ENCODE assay signal across 8 cellular contexts in the genomic region with DNA sequence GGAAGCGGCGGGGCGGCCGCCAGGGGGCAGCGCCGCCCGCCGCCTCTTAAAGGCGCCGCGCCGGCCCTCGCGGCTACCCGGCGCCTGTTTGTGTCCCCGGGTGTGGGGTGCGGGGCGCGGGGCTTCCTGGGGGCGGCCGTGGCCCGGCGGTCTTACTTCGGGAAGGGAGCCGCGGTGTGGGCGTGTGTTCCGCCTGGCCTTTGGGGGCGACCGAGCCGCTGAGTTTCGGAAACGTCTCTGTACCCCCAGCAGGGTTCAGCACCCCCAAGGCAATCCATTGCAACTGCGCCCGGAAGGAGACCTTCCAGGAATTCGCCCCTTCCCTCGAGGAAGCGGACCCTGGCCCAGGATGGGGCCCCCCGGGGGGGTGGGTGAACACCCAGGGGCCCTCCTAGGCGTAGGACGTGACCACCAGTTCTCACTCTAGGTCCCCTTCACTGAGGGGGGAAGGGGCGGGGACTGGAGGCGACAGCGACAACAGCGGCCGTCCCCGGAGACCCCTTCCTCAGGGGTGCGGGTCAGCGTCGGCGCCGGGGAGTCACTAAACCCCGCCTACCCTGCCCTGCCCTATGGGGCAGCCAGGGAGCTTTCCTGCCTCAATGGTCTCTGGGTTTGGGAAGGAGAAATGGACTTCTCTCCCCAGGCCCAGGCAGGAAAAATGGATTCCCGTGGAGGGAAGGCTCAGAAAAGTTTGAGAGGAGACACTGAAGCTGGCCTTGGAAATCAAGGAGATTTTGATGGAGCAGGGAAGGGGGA. TPM values are rescaled to one million over a fixed set of nuclear protein-coding genes. Genes with fewer than 3 reads are reported as not detected.
DNase-seq lines count a peak whose midpoint lies in the region; ATAC-seq, FAIRE-seq and TF ChIP-seq lines count a peak whose summit lies in the region.

ITPK1 (minus strand) TSS at position 6 of the 756 bp plus-strand sequence. CDS start 762 bp downstream, outside the sequence.

- TF ChIP-seq CTCF in breast epithelium (IDR thresholded peaks at IDR 0.05), result peak in 1 of 3 donors; percentile 42

- H3K4me1 ChIP-seq in ES-I3 (ENCODE audit: insufficient read depth, low read length) (peaks cover 3% of the 10 kb centered on the region; the same call in 1 of the 2 replicates), HUES6 (ENCODE audit: control insufficient read depth, insufficient read depth, low read length) (peaks cover 24% of the 10 kb centered on the region), breast epithelium (peaks cover 0 to 12% of the 10 kb centered on the region in 2 donors), small intestine (ENCODE audit: control insufficient read depth in 2 of 2, insufficient read depth in 1 of 2, low read depth in 1 of 2, low read length in 1 of 2) (peaks cover 0 to 4% of the 10 kb centered on the region in 2 donors)

- H3K4me3 ChIP-seq in HUES6 (ENCODE audit: low read depth, low read length) (peak within 1 kb of the TSS; percentile 95), breast epithelium (peak within 1 kb of the TSS; percentile 70 to 91 (median 79)), small intestine (ENCODE audit: low read depth in 1 of 2, low read length in 2 of 2) (peak within 1 kb of the TSS; percentile 82 to 85)

- TF ChIP-seq POLR2A in breast epithelium (IDR thresholded peaks at IDR 0.05), result no peak

- peak within 1 kb of the TSS; percentile 85 for H3K27ac Mint-ChIP-seq in T-helper 2 cell treated with Interferon-gamma antibody and Interleukin-4, amounts not matched to agents 5 μg/mL and 100 μg/mL, for 36 hours

- peak; percentile 66 for DNase-seq in T-helper 2 cell treated with Interferon-gamma antibody and Interleukin-4, amounts not matched to agents 5 μg/mL and 100 μg/mL, for 36 hours (ENCODE audit: low spot score)
- no peak for DNase-seq in breast epithelium (ENCODE audit: low spot score in 2 of 2)
- DNase-seq in iPS-NIHi7 (ENCODE audit: extremely low spot score), result peak; percentile 79
- DNase-seq in small intestine, result peak; percentile 67
- no peak for DNase-seq in DMS114 treated with DMSO at 0.1 percent for 48 hours (lab: John Stamatoyannopoulos, UW; ENCODE audit: unreplicated experiment)

- H3K36me3 Mint-ChIP-seq in T-helper 2 cell treated with Interferon-gamma antibody and Interleukin-4, amounts not matched to agents 5 μg/mL and 100 μg/mL, for 36 hours (ENCODE audit: low read depth), result peaks cover 5% of the 10 kb centered on the region

- peak; percentile 47 for ATAC-seq in GM21423 (IDR thresholded peaks at IDR 0.05; ENCODE audit: unreplicated experiment)

- intact Hi-C loops in breast epithelium (cut with DNase I; ENCODE audit: low total_unique reads), result loop anchor here (10.0 kb wide), 1 partner anchor 161 kb away; no protein-coding TSS in a partner anchor

- peak within 1 kb of the TSS; percentile 88 for H3K4me3 Mint-ChIP-seq in T-helper 2 cell treated with Interferon-gamma antibody and Interleukin-4, amounts not matched to agents 5 μg/mL and 100 μg/mL, for 36 hours

- 0 to 1% (median 1%) methylated on average over 27 to 55 of the region's 55 CpGs for WGBS in small intestine, 3 donors

- H3K4me1 Mint-ChIP-seq in T-helper 2 cell treated with Interferon-gamma antibody and Interleukin-4, amounts not matched to agents 5 μg/mL and 100 μg/mL, for 36 hours (ENCODE audit: low read depth), result peaks cover 24% of the 10 kb centered on the region

- no peak for FAIRE-seq in small intestine (lab: Jason Lieb, UNC)

- H3K9me3 Mint-ChIP-seq in T-helper 2 cell treated with Interferon-gamma antibody and Interleukin-4, amounts not matched to agents 5 μg/mL and 100 μg/mL, for 36 hours, result no peaks in the 10 kb centered on the region

- H3K36me3 ChIP-seq in ES-I3 (ENCODE audit: insufficient read depth, low read length) (no peaks in the 10 kb centered on the region), HUES6 (ENCODE audit: control insufficient read depth, insufficient read depth, low read length) (no peaks in the 10 kb centered on the region), breast epithelium (no peaks in the 10 kb centered on the region), small intestine (ENCODE audit: control insufficient read depth in 2 of 2, insufficient read depth in 2 of 2, low read length in 2 of 2) (no peaks in the 10 kb centered on the region)

- no peaks in the 10 kb centered on the region for H3K27me3 Mint-ChIP-seq in T-helper 2 cell treated with Interferon-gamma antibody and Interleukin-4, amounts not matched to agents 5 μg/mL and 100 μg/mL, for 36 hours (ENCODE audit: low read depth)

- H3K27me3 ChIP-seq in HUES6 (ENCODE audit: control insufficient read depth, insufficient read depth, low read length), result peaks cover 13% of the 10 kb centered on the region; the same call in 1 of the 2 replicates
- H3K27me3 ChIP-seq in breast epithelium, result no peaks in the 10 kb centered on the region
- H3K27me3 ChIP-seq in small intestine (ENCODE audit: control insufficient read depth in 2 of 2, insufficient read depth in 2 of 2, low read length in 2 of 2), result no peaks in the 10 kb centered on the region

- H3K9me3 ChIP-seq in ES-I3 (ENCODE audit: control insufficient read depth, insufficient read depth, low read length), result no peaks in the 10 kb centered on the region
- no peaks in the 10 kb centered on the region for H3K9me3 ChIP-seq in HUES6 (ENCODE audit: control insufficient read depth, insufficient read depth, low read depth, low read length)
- no peaks in the 10 kb centered on the region for H3K9me3 ChIP-seq in breast epithelium
- no peaks in the 10 kb centered on the region for H3K9me3 ChIP-seq in small intestine (ENCODE audit: control insufficient read depth, low read depth)

- H3K27ac ChIP-seq in HUES6 (ENCODE audit: low read depth, low read length) (peak within 1 kb of the TSS; percentile 71), breast epithelium (peak within 1 kb of the TSS; percentile 95 to 100), small intestine (ENCODE audit: low read depth in 1 of 2, low read length in 1 of 2) (peak within 1 kb of the TSS; percentile 98 to 99)

- peak within 1 kb of the TSS; percentile 87 for H3K9ac ChIP-seq in ES-I3 (ENCODE audit: low read depth, low read length)
- peak within 1 kb of the TSS; percentile 78 for H3K9ac ChIP-seq in HUES6 (ENCODE audit: low read length)

RNA-seq across cellular contexts. Expression of gene ITPK1, which starts in this region (rescaled TPM):
- 10 to 100 TPM; 27.8 to 91.7 (median 42.9) TPM for total RNA-seq in breast epithelium
- polyA plus RNA-seq in small intestine, result 100 to 1,000 TPM in 2 of 3 donors, 10 to 100 TPM in 1; 98.8 to 153 (median 124) TPM

Comparison
In these comparisons a context has a peak if more than half of its experiments do, and no peak if none do; other contexts are left out.
1. DNase-seq: peak in T-helper 2 cell treated with Interferon-gamma antibody and Interleukin-4, amounts not matched to agents 5 μg/mL and 100 μg/mL, for 36 hours (single experiment), iPS-NIHi7 (single experiment) and small intestine (single experiment); none in breast epithelium (0 of 2) and DMS114 treated with DMSO at 0.1 percent for 48 hours (single experiment).
2. Peak in every context shown above with its lines, with median percentiles within 50 percentile points of each other: H3K27ac ChIP-seq and H3K4me3 ChIP-seq.